In the genomic region with DNA sequence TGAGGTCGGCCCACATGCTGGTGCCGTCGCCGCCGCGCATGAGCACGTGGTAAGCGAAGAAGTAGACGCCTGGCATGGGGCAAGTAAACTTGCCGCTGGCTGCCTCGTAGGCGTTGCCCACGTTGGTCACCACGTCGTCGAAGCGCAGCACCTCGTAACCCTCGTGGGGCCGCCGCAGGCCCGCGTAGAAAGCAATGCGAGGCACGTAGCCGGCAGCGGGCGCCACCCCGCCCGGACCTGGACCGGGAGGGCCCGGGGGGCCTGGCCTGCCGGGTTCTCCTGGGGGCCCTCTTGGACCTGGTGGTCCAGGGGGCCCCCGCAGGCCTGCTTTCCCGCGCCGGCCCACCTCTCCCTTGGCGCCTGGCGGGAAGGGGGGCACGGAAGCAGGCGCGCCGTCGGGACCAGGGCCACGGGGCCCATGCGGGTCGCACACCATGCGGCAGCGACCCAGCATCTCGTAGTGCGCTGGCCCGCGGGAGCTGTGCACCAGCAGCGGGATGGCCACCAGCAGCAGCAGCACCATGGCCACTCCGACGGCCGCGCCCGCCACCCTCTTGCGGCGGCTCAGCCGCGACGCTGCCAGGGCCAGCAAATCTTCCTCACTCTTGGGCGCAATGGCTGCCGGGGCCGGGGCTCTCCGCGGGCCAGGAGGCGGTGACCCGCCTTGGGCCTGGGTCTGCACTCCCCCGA, we compare ENCODE assay signal across 12 cellular contexts. TPM values are rescaled to one million over a fixed set of nuclear protein-coding genes. Genes with fewer than 3 reads are reported as not detected.
DNase-seq lines count a peak whose midpoint lies in the region; ATAC-seq and TF ChIP-seq lines count a peak whose summit lies in the region.
"Had no signal": no experiment of that assay in that cellular context is flagged by ENCODE, and none has a peak within 500 bp of the region (broad histone marks: within the 10 kb centered on the region; RNA-seq: fewer than 3 reads in every experiment).

No MANE protein-coding gene starts in this region.

- no peaks in the 10 kb centered on the region for H3K9me3 ChIP-seq in MG63
- no peaks in the 10 kb centered on the region for H3K9me3 ChIP-seq in iPS DF 6.9 (ENCODE audit: control insufficient read depth, insufficient read depth, low read length)
- H3K9me3 ChIP-seq in skeletal muscle satellite cell (replicated peaks; ENCODE audit: low read length): no peaks in the 10 kb centered on the region
- H3K9me3 ChIP-seq in body of pancreas: no peaks in the 10 kb centered on the region
- H3K9me3 ChIP-seq: vagina had no signal

- peaks cover 6% of the 10 kb centered on the region for H3K4me1 ChIP-seq in iPS DF 6.9 (ENCODE audit: control insufficient read depth, insufficient read depth, low read length)
- peaks cover 10% of the 10 kb centered on the region for H3K4me1 ChIP-seq in skeletal muscle satellite cell (ENCODE audit: control insufficient read depth, insufficient read depth, low read length)
- peaks cover 31% of the 10 kb centered on the region for H3K4me1 ChIP-seq in body of pancreas

- DNase-seq in GM13976 (ENCODE audit: low spot score) (peak; percentile 26), MG63 (no peak), iPS DF 6.9 (ENCODE audit: low read depth, low spot score) (no peak), EL (no peak), OCI-M2 (lab: John Stamatoyannopoulos, UW; ENCODE audit: unreplicated experiment) (no peak), body of pancreas (no peak)
- DNase-seq: foreskin melanocyte, NCI-H2029 treated with DMSO at 0.1 percent for 48 hours had no signal

- H3K4me3 ChIP-seq in MG63 (peak overlapping the region; percentile 53), iPS DF 6.9 (ENCODE audit: low read length) (peak overlapping the region; percentile 31; the same call in 1 of the 2 replicates), skeletal muscle satellite cell (ENCODE audit: low read length) (peak overlapping the region; percentile 72), body of pancreas (no peak overlapping the region)

- H3K36me3 ChIP-seq in MG63 (peaks cover 1% of the 10 kb centered on the region; the same call in 1 of the 2 replicates), iPS DF 6.9 (ENCODE audit: control insufficient read depth, insufficient read depth, low read length) (no peaks in the 10 kb centered on the region; the same call in 1 of the 2 replicates), skeletal muscle satellite cell (ENCODE audit: insufficient read depth, low read length) (peaks cover under 1% of the 10 kb centered on the region), body of pancreas (replicated peaks in 1 of 2; ENCODE audit: insufficient read depth in 1 of 2, low read depth in 2 of 2) (no peaks in the 10 kb centered on the region)
- H3K36me3 ChIP-seq: brain microvascular endothelial cell, vagina had no signal

- H3K9ac ChIP-seq in skeletal muscle satellite cell (ENCODE audit: low read depth, low read length): no peak overlapping the region

- peak overlapping the region; percentile 90 for H3K4me2 ChIP-seq in skeletal muscle satellite cell (ENCODE audit: low read length)

- no peak for TF ChIP-seq CTCF in GM13976 (IDR thresholded peaks at IDR 0.05; ENCODE audit: borderline replicate concordance, control extremely low read depth, extremely low read depth, insufficient read depth, missing control alignments)
- no peak for TF ChIP-seq CTCF in body of pancreas (IDR thresholded peaks at IDR 0.05)

- no CpG with 5 or more reads among the region's 72 CpGs for WGBS in iPS DF 6.9 (ENCODE audit: insufficient coverage, insufficient read length)
- 14% methylated on average over 41 of the region's 72 CpGs; no CpG with 5 or more reads in 1 of the 2 donors for WGBS in body of pancreas, 2 donors

- no peak for TF ChIP-seq POLR2A in body of pancreas (IDR thresholded peaks at IDR 0.05)

- no peak overlapping the region for H3K27ac ChIP-seq in iPS DF 6.9 (ENCODE audit: low read length)
- H3K27ac ChIP-seq in body of pancreas: no peak overlapping the region
- H3K27ac ChIP-seq: brain microvascular endothelial cell, vagina had no signal

- in situ Hi-C loops in GM13976 (cut with MboI; ENCODE audit: low sequenced_read_pairs, unreplicated experiment): loop anchor here (5.0 kb wide), 1 partner anchor 49 kb away; no protein-coding TSS in a partner anchor

- H3K27me3 ChIP-seq in MG63 (no peaks in the 10 kb centered on the region), iPS DF 6.9 (ENCODE audit: control insufficient read depth, insufficient read depth, low read length) (peaks cover 90% of the 10 kb centered on the region), skeletal muscle satellite cell (ENCODE audit: control insufficient read depth, insufficient read depth, low read length) (peaks cover 35% of the 10 kb centered on the region), body of pancreas (peaks cover 5 to 14% of the 10 kb centered on the region in 2 donors)

- intact Hi-C loops in body of pancreas (cut with DNase I): loop anchor here (10.0 kb wide), 1 partner anchor 169 kb away; no protein-coding TSS in a partner anchor

- no peak for ATAC-seq in body of pancreas

RNA-seq across cellular contexts. Expression of gene C1QL4, which starts 0.9 kb away (rescaled TPM):
- 0.10 TPM in 1 of 2 replicates, not detected in the other for total RNA-seq in MG63 (2014; rRNA removed; shearing (Covaris generic); ENCODE audit: low replicate concordance)
- 0.22 TPM in 1 of 2 replicates, not detected in the other for total RNA-seq in skeletal muscle satellite cell (2012; rRNA removed)
- not detected for total RNA-seq in body of pancreas
- total RNA-seq: activated CD4-positive, alpha-beta memory T cell treated with anti-CD3 and anti-CD28 coated beads, Interleukin-2, amount 10 ng/mL, durations not matched to agents 7 days and 5 days had no signal

RNA-seq across cellular contexts. Expression of gene DNAJC22, which starts 10.6 kb away (rescaled TPM):
- 3.1 and 6.5 TPM in 2 replicates for total RNA-seq in MG63 (2014; rRNA removed; shearing (Covaris generic); ENCODE audit: low replicate concordance)
- 0.25 and 0.66 TPM in 2 replicates for total RNA-seq in skeletal muscle satellite cell (2012; rRNA removed)
- total RNA-seq in body of pancreas: 10 to 100 TPM in 1 of 2 donors, 1 to 10 TPM in 1; 7.3 to 10.9 TPM

RNA-seq across cellular contexts. Expression of gene TROAP, which starts 13.0 kb away (rescaled TPM):
- total RNA-seq in MG63 (2014; rRNA removed; shearing (Covaris generic); ENCODE audit: low replicate concordance): 24.3 and 37.3 TPM in 2 replicates
- 7.0 and 7.6 TPM in 2 replicates for total RNA-seq in skeletal muscle satellite cell (2012; rRNA removed)
- total RNA-seq in body of pancreas: not detected

RNA-seq across cellular contexts. Expression of gene SPATS2, which starts 31.2 kb away (rescaled TPM):
- total RNA-seq in MG63 (2014; rRNA removed; shearing (Covaris generic); ENCODE audit: low replicate concordance): 32.5 and 43.8 TPM in 2 replicates
- 15.7 and 21.3 TPM in 2 replicates for total RNA-seq in skeletal muscle satellite cell (2012; rRNA removed)
- total RNA-seq in body of pancreas: 10 to 100 TPM; 10.9 to 17.5 TPM

RNA-seq across cellular contexts. Expression of gene PRPH, which starts 41.2 kb away (rescaled TPM):
- total RNA-seq in MG63 (2014; rRNA removed; shearing (Covaris generic); ENCODE audit: low replicate concordance): 5.0 and 7.1 TPM in 2 replicates
- under 0.01 and 0.22 TPM in 2 replicates for total RNA-seq in skeletal muscle satellite cell (2012; rRNA removed)
- total RNA-seq in body of pancreas: 1 to 10 TPM in 1 of 2 donors, not detected in 1; 9.6 TPM

Comparison
In these comparisons a context has a peak if more than half of its experiments do, and no peak if none do; other contexts are left out.
1. H3K4me3 ChIP-seq: peak in MG63 (single experiment), iPS DF 6.9 (single experiment) and skeletal muscle satellite cell (single experiment); none in body of pancreas (0 of 2).
2. RNA of gene TROAP, which starts 13.0 kb away (total RNA-seq): 24.3 to 37.3 TPM in MG63; not detected in body of pancreas; every median in the first group is over 10 times any median in the second.